ENCODE assay signal across 21 cellular contexts in the genomic region with DNA sequence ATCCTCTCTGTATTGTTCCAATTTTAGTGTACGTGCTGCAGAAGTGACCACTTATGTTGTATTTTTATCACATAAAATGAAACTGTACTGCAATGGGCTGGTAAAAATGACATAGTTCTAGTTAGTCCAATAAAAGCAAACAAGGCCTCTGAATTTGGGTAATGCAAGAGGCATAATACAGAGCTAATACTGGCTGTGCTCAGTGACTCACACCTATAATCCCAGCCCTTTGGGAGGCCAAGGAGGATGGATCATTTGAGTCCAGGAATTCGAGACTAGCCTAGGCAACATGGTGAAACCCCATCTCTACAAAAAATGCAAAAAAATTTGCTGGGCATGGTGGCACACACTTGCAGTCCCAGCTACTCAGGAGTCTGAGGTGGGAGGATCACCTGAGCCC.
A peak's percentile ranks its signal among the peaks of the same experiment; 100 is the strongest.
DNase-seq lines count a peak whose midpoint lies in the region; ATAC-seq and TF ChIP-seq lines count a peak whose summit lies in the region.
"Had no signal": no experiment of that assay in that cellular context is flagged by ENCODE, and none has a peak within 500 bp of the region (broad histone marks: within the 10 kb centered on the region; RNA-seq: fewer than 3 reads in every experiment).

No MANE protein-coding gene starts in this region.

- peak overlapping the region; percentile 66 for H3K4me2 ChIP-seq in DOHH2 (ENCODE audit: low read length)
- H3K4me2 ChIP-seq: hepatocyte had no signal

- H3K4me3 ChIP-seq in DOHH2 (ENCODE audit: low read length) (peak overlapping the region; percentile 36), brain microvascular endothelial cell (ENCODE audit: low read depth, low read length) (no peak overlapping the region)
- H3K4me3 ChIP-seq: HAP-1, hepatocyte, K562 had no signal

- H3K9me2 ChIP-seq in DOHH2 (replicated peaks; ENCODE audit: control insufficient read depth, low read length) = no peaks in the 10 kb centered on the region

- H3K27me3 ChIP-seq in DOHH2 (ENCODE audit: control insufficient read depth, low read length) (no peaks in the 10 kb centered on the region), brain microvascular endothelial cell (replicated peaks) (no peaks in the 10 kb centered on the region)
- H3K27me3 ChIP-seq: hepatocyte had no signal

- peaks cover 80% of the 10 kb centered on the region for H3K4me1 ChIP-seq in DOHH2 (ENCODE audit: control insufficient read depth, low read length)

- ATAC-seq in left cardiac atrium (no peak), GM21423 (IDR thresholded peaks at IDR 0.05; ENCODE audit: unreplicated experiment) (no peak)
- ATAC-seq: K562; stimulated activated memory B cell treated with anti-CD40 and anti-IgM and Interleukin-4, amounts not matched to agents 10 μg/mL and 1 μg/mL and 100 μg/mL, for 72 hours had no signal

- peak; percentile 59 for DNase-seq in M059J (ENCODE audit: low read depth)
- DNase-seq in brain microvascular endothelial cell = peak; percentile 11
- DNase-seq in kidney tubule cell (ENCODE audit: low spot score) = peak; percentile 42
- DNase-seq in left cardiac atrium = no peak
- no peak for DNase-seq in effector CD4-positive, alpha-beta T cell
- DNase-seq in NCI-H1417 treated with DMSO at 0.1 percent for 48 hours (lab: John Stamatoyannopoulos, UW) = no peak
- DNase-seq: activated CD4-positive, alpha-beta T cell treated with anti-CD3 and anti-CD28 coated beads for 4 hours; activated gamma-delta T cell treated with Interleukin-2 at 50 U/mL for 16 hours; aorta; kidney; NCI-H1092; NCI-H526; OCI-M1; T-helper 9 cell had no signal

- H4K20me1 ChIP-seq in DOHH2 (ENCODE audit: control insufficient read depth, insufficient read depth, low read depth, low read length) = peaks cover 5% of the 10 kb centered on the region; the same call in 1 of the 2 replicates

- peaks cover 7% of the 10 kb centered on the region for H3K9me3 ChIP-seq in DOHH2 (ENCODE audit: control insufficient read depth, insufficient read depth, low read length)

- peaks cover 9% of the 10 kb centered on the region; the same call in 1 of the 2 replicates for H3F3A ChIP-seq in DOHH2 (ENCODE audit: control insufficient read depth, insufficient read depth)

- H3K27ac ChIP-seq in DOHH2 (ENCODE audit: low read depth, low read length) = peak overlapping the region; percentile 56
- no peak overlapping the region for H3K27ac ChIP-seq in brain microvascular endothelial cell
- H3K27ac ChIP-seq: hepatocyte, HL-60 had no signal

- TF ChIP-seq CTCF in DOHH2 (IDR thresholded peaks at IDR 0.05; ENCODE audit: low read depth, low read length, poor library complexity, severe bottlenecking) = no peak
- no peak for TF ChIP-seq CTCF in brain microvascular endothelial cell (IDR thresholded peaks at IDR 0.05; ENCODE audit: low read depth, low read length, missing control alignments)

- in situ Hi-C loops in brain microvascular endothelial cell (cut with HindIII; ENCODE audit: low pct_ligation_motif_present, low sequenced_read_pairs) = no loop called here

- H3K36me3 ChIP-seq in DOHH2 (ENCODE audit: control insufficient read depth, low read length) = peaks cover 50% of the 10 kb centered on the region
- H3K36me3 ChIP-seq in brain microvascular endothelial cell (replicated peaks) = no peaks in the 10 kb centered on the region
- H3K36me3 ChIP-seq: HAP-1 had no signal

- intact Hi-C loops in left cardiac atrium (cut with DNase I) = no loop called here

- peaks cover 99% of the 10 kb centered on the region for H3K79me2 ChIP-seq in DOHH2 (ENCODE audit: control insufficient read depth, low read length)

Comparison
In these comparisons a context has a peak if more than half of its experiments do, and no peak if none do; other contexts are left out.
1. DNase-seq: peak in M059J (single experiment), brain microvascular endothelial cell (single experiment) and kidney tubule cell (single experiment); none in left cardiac atrium (single experiment), effector CD4-positive, alpha-beta T cell (single experiment) and NCI-H1417 treated with DMSO at 0.1 percent for 48 hours (single experiment).